In the genomic region with DNA sequence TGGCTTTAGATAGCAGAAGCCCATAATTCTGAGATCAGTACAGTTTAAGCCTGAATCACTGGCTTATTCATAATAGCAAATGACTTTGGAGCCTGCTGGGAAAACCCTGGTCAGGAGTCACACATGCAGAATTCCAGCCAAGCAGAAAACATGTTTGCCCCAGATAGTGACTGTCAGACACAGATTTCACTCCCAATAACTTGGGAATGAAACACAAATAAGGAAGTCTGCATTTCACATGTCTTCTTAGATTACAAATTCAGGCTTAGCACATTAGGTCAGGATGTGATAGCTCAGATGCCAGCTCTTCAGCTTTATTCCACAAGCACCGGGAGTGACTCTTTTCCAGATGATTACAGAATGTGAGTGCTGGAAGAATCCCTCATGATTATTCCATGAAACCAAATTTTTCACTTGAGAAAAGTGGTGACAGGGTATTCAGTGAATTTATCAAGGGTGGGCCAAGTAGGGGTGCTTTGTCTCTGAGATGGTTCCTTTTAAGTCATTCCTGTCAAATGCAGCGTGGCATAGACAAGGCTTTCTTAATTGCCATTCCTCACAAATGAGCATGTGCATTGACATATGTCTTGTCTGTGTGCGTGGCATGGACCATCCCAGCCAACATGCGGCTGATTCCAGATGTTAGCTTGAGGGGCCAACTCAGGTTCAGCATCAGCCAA, we compare ENCODE assay signal across 20 cellular contexts.
"Had no signal": no experiment of that assay in that cellular context is flagged by ENCODE, and none has a peak within 500 bp of the region (broad histone marks: within the 10 kb centered on the region; RNA-seq: fewer than 3 reads in every experiment).

No MANE protein-coding gene starts in this region.

- H3K4me1 ChIP-seq: esophagus squamous epithelium, gastroesophageal sphincter, spleen had no signal

- H3K27me3 Mint-ChIP-seq: activated T-cell treated with anti-CD3 and anti-CD28 coated beads, Interleukin-2, amount 50 U/mL, for 24 hours had no signal

- H3K36me3 Mint-ChIP-seq: activated CD8-positive, alpha-beta memory T cell treated with anti-CD3 and anti-CD28 coated beads, Interleukin-2, amount 10 ng/mL, durations not matched to agents 7 days and 5 days; activated naive CD4-positive, alpha-beta T cell treated with anti-CD3 and anti-CD28 coated beads, Interleukin-2, amount 50 U/mL, for 72 hours; naive thymus-derived CD4-positive, alpha-beta T cell; type B pancreatic cell had no signal

- H3K27ac ChIP-seq: esophagus squamous epithelium, gastroesophageal sphincter, hepatocyte, neutrophil, spleen had no signal

- ATAC-seq: activated CD8-positive, alpha-beta memory T cell treated with anti-CD3 and anti-CD28 coated beads, Interleukin-2, amount 10 ng/mL, durations not matched to agents 7 days and 5 days; activated naive CD4-positive, alpha-beta T cell treated with anti-CD3 and anti-CD28 coated beads, Interleukin-2, amount 50 U/mL, for 72 hours; gastroesophageal sphincter; naive thymus-derived CD4-positive, alpha-beta T cell had no signal

- H2AFZ ChIP-seq: hepatocyte had no signal

- H3K4me2 ChIP-seq: hepatocyte had no signal

- H3K27me3 ChIP-seq: esophagus squamous epithelium, gastroesophageal sphincter, hepatocyte, neutrophil, spleen had no signal

- H3K79me2 ChIP-seq: hepatocyte had no signal

- H3K4me1 Mint-ChIP-seq: activated CD8-positive, alpha-beta memory T cell treated with anti-CD3 and anti-CD28 coated beads, Interleukin-2, amount 10 ng/mL, durations not matched to agents 7 days and 5 days; naive thymus-derived CD4-positive, alpha-beta T cell had no signal

- H3K4me3 ChIP-seq: esophagus squamous epithelium, gastroesophageal sphincter, hepatocyte, lung, spleen had no signal

- H3K27ac Mint-ChIP-seq: activated CD8-positive, alpha-beta memory T cell treated with anti-CD3 and anti-CD28 coated beads, Interleukin-2, amount 10 ng/mL, durations not matched to agents 7 days and 5 days; activated naive CD4-positive, alpha-beta T cell treated with anti-CD3 and anti-CD28 coated beads, Interleukin-2, amount 50 U/mL, for 72 hours; activated T-cell treated with anti-CD3 and anti-CD28 coated beads, Interleukin-2, amount 50 U/mL, for 24 hours; naive thymus-derived CD4-positive, alpha-beta T cell; T-helper 2 cell treated with Interferon-gamma antibody and Interleukin-4, amounts not matched to agents 5 μg/mL and 100 μg/mL, for 36 hours; type B pancreatic cell had no signal

- H3K9me3 ChIP-seq: esophagus squamous epithelium, gastroesophageal sphincter, neutrophil, spleen had no signal

- H3K4me3 Mint-ChIP-seq: activated CD8-positive, alpha-beta memory T cell treated with anti-CD3 and anti-CD28 coated beads, Interleukin-2, amount 10 ng/mL, durations not matched to agents 7 days and 5 days; activated T-cell treated with anti-CD3 and anti-CD28 coated beads, Interleukin-2, amount 50 U/mL, for 24 hours; naive thymus-derived CD4-positive, alpha-beta T cell; T-helper 2 cell treated with Interferon-gamma antibody and Interleukin-4, amounts not matched to agents 5 μg/mL and 100 μg/mL, for 36 hours; type B pancreatic cell had no signal

- H3K9me3 Mint-ChIP-seq: activated naive CD4-positive, alpha-beta T cell treated with anti-CD3 and anti-CD28 coated beads, Interleukin-2, amount 50 U/mL, for 72 hours; activated T-cell treated with anti-CD3 and anti-CD28 coated beads, Interleukin-2, amount 50 U/mL, for 24 hours; T-helper 2 cell treated with Interferon-gamma antibody and Interleukin-4, amounts not matched to agents 5 μg/mL and 100 μg/mL, for 36 hours; type B pancreatic cell had no signal

- DNase-seq: activated CD4-positive, alpha-beta T cell treated with anti-CD3 and anti-CD28 coated beads, Interleukin-2, amount 50 U/mL, for 48 hours; activated CD4-positive, CD25-positive, alpha-beta regulatory T cell treated with anti-CD3 and anti-CD28 coated beads, Interleukin-2, amount 50 U/mL, for 72 hours; activated CD8-positive, alpha-beta memory T cell treated with anti-CD3 and anti-CD28 coated beads, Interleukin-2, amount 10 ng/mL, durations not matched to agents 7 days and 5 days; activated effector memory CD4-positive, alpha-beta T cell treated with anti-CD3 and anti-CD28 coated beads, Interleukin-2, amount 50 U/mL, for 16 hours; activated T-cell treated with anti-CD3 and anti-CD28 coated beads, Interleukin-2, amount 50 U/mL, for 24 hours; amygdala; esophagus squamous epithelium; naive thymus-derived CD4-positive, alpha-beta T cell; right cardiac atrium; spleen; stimulated activated CD4-positive, alpha-beta T cell treated with anti-CD3 and anti-CD28 coated beads, Interleukin-2, amount 100 ng/mL, for 24 hours; stimulated activated naive CD4-positive, alpha-beta T cell; SW 1271 had no signal

- H3K36me3 ChIP-seq: esophagus squamous epithelium, gastroesophageal sphincter, neutrophil, spleen had no signal
